7 cellular contexts compared by ENCODE assay signal in the genomic region with DNA sequence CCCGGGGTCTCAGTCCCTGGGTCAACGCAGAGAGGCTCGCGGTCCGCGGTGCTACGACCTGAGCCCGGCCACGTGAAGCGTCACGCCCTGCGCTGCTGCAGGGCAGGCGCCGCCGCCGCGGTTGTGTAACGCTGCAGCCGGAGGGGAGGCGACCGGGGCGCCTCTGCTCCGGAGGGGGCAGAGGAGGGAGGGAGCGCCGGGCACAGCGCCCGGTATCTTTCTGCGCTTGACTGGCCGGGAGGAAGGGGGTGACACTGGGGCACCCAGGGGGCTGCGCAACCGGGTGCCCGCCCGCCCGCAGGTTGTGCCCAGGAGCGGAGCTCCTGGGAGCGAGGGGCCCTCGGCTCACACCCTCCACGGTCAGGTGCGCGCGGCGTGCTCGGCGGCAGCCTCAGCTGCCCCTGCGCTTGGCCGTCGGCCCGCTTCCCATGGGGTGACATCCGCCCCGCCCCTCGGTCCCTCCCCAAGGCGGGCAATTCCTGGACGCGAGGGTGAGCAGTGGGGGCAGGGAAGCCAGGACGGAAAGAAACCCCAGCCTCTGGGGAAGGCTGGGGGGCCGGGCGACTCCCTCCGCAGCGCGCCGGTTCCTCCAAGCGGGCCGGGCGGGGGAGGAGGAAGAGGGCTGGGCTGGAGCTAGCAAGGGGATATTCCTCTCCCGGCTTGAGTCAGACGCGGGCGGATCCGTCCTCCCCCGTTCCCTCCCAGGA. TPM values are rescaled to one million over a fixed set of nuclear protein-coding genes. Genes with fewer than 3 reads are reported as not detected.
DNase-seq lines count a peak whose midpoint lies in the region; ATAC-seq, FAIRE-seq and TF ChIP-seq lines count a peak whose summit lies in the region.

No MANE protein-coding gene starts in this region.

- intact Hi-C loops in K562 (cut with micrococcal nuclease): loop anchor here (1.0 to 5.0 kb wide), 4 partner anchors 130 to 321 kb away; partner anchors contain the start of gene EDEM1
- intact Hi-C loops in sciatic nerve (cut with DNase I): no loop called here

- peaks cover 39% of the 10 kb centered on the region for H3K36me3 Mint-ChIP-seq in T-helper 2 cell treated with Interferon-gamma antibody and Interleukin-4, amounts not matched to agents 5 μg/mL and 100 μg/mL, for 36 hours (ENCODE audit: low read depth)

- TF ChIP-seq CTCF in K562 (IDR thresholded peaks at IDR 0.05 in 2 of 3, conservative IDR thresholded peaks at IDR 0.05 in 1 of 3; ENCODE audit: insufficient read depth in 2 of 3, low read depth in 1 of 3, low read length in 3 of 3): peak; percentile 1 to 11 (median 4); a peak in 1 of 6 replicates

- no peaks in the 10 kb centered on the region for H3K27me3 ChIP-seq in K562 (ENCODE audit: control insufficient read depth in 2 of 2, insufficient read depth in 2 of 2, low read length in 2 of 2)
- H3K27me3 ChIP-seq in iPS DF 6.9 (ENCODE audit: control insufficient read depth, insufficient read depth, low read length): peaks cover 1% of the 10 kb centered on the region; the same call in 1 of the 2 replicates

- H3K27me3 Mint-ChIP-seq in T-helper 2 cell treated with Interferon-gamma antibody and Interleukin-4, amounts not matched to agents 5 μg/mL and 100 μg/mL, for 36 hours (ENCODE audit: low read depth): no peaks in the 10 kb centered on the region

- TF ChIP-seq RAD21 in K562 (CRISPR knock-in tag; conservative IDR thresholded peaks at IDR 0.05 in 1 of 2, IDR thresholded peaks at IDR 0.05 in 1 of 2): peak; percentile 30 to 43; a peak in 3 of 4 replicates

- peak overlapping the region; percentile 91 to 95 for H3K9ac ChIP-seq in K562 (ENCODE audit: insufficient read depth in 1 of 2, low read depth in 2 of 2, low read length in 2 of 2)

- H3K9me3 ChIP-seq in K562 (replicated peaks; ENCODE audit: control insufficient read depth, insufficient read depth, low read depth, low read length) (no peaks in the 10 kb centered on the region), iPS DF 6.9 (ENCODE audit: control insufficient read depth, insufficient read depth, low read length) (no peaks in the 10 kb centered on the region)

- FAIRE-seq in GM12892 (lab: Jason Lieb, UNC): peak; percentile 93
- FAIRE-seq in K562 (lab: Jason Lieb, UNC): peak; percentile 72

- H3K9me1 ChIP-seq in K562 (ENCODE audit: control insufficient read depth, insufficient read depth, low read length): no peaks in the 10 kb centered on the region

- in situ Hi-C loops in K562 (cut with MboI): loop anchor here (5.0 kb wide), 3 partner anchors 79 to 256 kb away; no protein-coding TSS in a partner anchor

- peak overlapping the region; percentile 97 for H3K27ac ChIP-seq in K562 (ENCODE audit: extremely low read depth, low read depth, low read length)
- H3K27ac ChIP-seq in iPS DF 6.9 (ENCODE audit: low read length): no peak overlapping the region

- POLR2A ChIA-PET in K562 (lab: Yijun Ruan, JAX): interaction anchor here (0.5 to 5.3 kb wide), 26 partner anchors 8 to 1868 kb away, joined by 3 to 36 read pairs (median 4); partner anchors contain the start of gene IL5RA

- peak overlapping the region; percentile 97 for H3K27ac Mint-ChIP-seq in T-helper 2 cell treated with Interferon-gamma antibody and Interleukin-4, amounts not matched to agents 5 μg/mL and 100 μg/mL, for 36 hours

- DNase-seq in GM12892 (ENCODE audit: insufficient read length) (peak; percentile 71), NCI-H1092 (lab: John Stamatoyannopoulos, UW) (peak; percentile 69), K562 (ENCODE audit: extremely low read depth in 1 of 4, low spot score in 3 of 4) (peak; percentile 90 to 99 (median 94)), iPS DF 6.9 (ENCODE audit: low read depth, low spot score) (no peak), sciatic nerve (ENCODE audit: low spot score) (peak; percentile 97)
- DNase-seq in T-helper 2 cell treated with Interferon-gamma antibody and Interleukin-4, amounts not matched to agents 5 μg/mL and 100 μg/mL, for 36 hours (ENCODE audit: low spot score): peak; percentile 97

- H3K36me3 ChIP-seq in K562 (ENCODE audit: control insufficient read depth, insufficient read depth, low read length) (peaks cover 29% of the 10 kb centered on the region), iPS DF 6.9 (ENCODE audit: control insufficient read depth, insufficient read depth, low read length) (peaks cover 3% of the 10 kb centered on the region; the same call in 1 of the 2 replicates)

- H3K9me3 Mint-ChIP-seq in T-helper 2 cell treated with Interferon-gamma antibody and Interleukin-4, amounts not matched to agents 5 μg/mL and 100 μg/mL, for 36 hours: peaks cover 3% of the 10 kb centered on the region

- under 1% methylated on average over 61 of the region's 70 CpGs for WGBS in K562 (ENCODE audit: insufficient coverage, low coverage, missing lambda C conversion rate)
- no CpG with 5 or more reads among the region's 70 CpGs for WGBS in iPS DF 6.9 (ENCODE audit: insufficient coverage, insufficient read length)

- TF ChIP-seq POLR2A in GM12892 (IDR thresholded peaks at IDR 0.05; ENCODE audit: low read depth, low read length) (peak; percentile 87), K562 (conservative IDR thresholded peaks at IDR 0.05) (peak; percentile 89)

- no TSS peak for BruUV-seq in K562 (replicated peaks; lab: Mats Ljungman, UMichigan)

- peaks cover 3% of the 10 kb centered on the region; the same call in 1 of the 2 replicates for H4K20me1 ChIP-seq in K562 (replicated peaks; ENCODE audit: control insufficient read depth, insufficient read depth, low read length)

- H3K4me1 ChIP-seq in K562 (replicated peaks in 1 of 2; ENCODE audit: control insufficient read depth in 2 of 2, insufficient read depth in 2 of 2, low read length in 2 of 2): peaks cover 40 to 41% of the 10 kb centered on the region in 2 experiments
- H3K4me1 ChIP-seq in iPS DF 6.9 (ENCODE audit: control insufficient read depth, insufficient read depth, low read length): no peaks in the 10 kb centered on the region

- H3K4me3 Mint-ChIP-seq in T-helper 2 cell treated with Interferon-gamma antibody and Interleukin-4, amounts not matched to agents 5 μg/mL and 100 μg/mL, for 36 hours: peak overlapping the region; percentile 97

- H3K4me3 ChIP-seq in K562 (peak overlapping the region; percentile 52), iPS DF 6.9 (ENCODE audit: low read length) (peak overlapping the region; percentile 54)

- H3K79me2 ChIP-seq in K562 (ENCODE audit: control insufficient read depth, insufficient read depth, low read length): peaks cover 42% of the 10 kb centered on the region

- peak; percentile 42 for ATAC-seq in HG02610 (IDR thresholded peaks at IDR 0.05; ENCODE audit: unreplicated experiment)
- ATAC-seq in K562: peak; percentile 73
- peak; percentile 79 for ATAC-seq in sciatic nerve

- H2AFZ ChIP-seq in K562 (ENCODE audit: low read depth, low read length): peak overlapping the region; percentile 95

- CTCF ChIA-PET in K562 (lab: Yijun Ruan, JAX; ENCODE audit: low intra/inter-chr PET ratio): interaction anchor here (0.7 to 7.2 kb wide), 5 partner anchors 25 to 267 kb away, joined by 3 to 61 read pairs (median 11); no protein-coding TSS in a partner anchor

- peaks cover 39% of the 10 kb centered on the region for H3K4me1 Mint-ChIP-seq in T-helper 2 cell treated with Interferon-gamma antibody and Interleukin-4, amounts not matched to agents 5 μg/mL and 100 μg/mL, for 36 hours (ENCODE audit: low read depth)

- H3K4me2 ChIP-seq in K562 (ENCODE audit: insufficient read depth, low read length): peak overlapping the region; percentile 92

- TF ChIP-seq EP300 in K562 (IDR thresholded peaks at IDR 0.05; ENCODE audit: low read length): peak; percentile 90

TF ChIP-seq in K562, 482 proteins besides CTCF, POLR2A, EP300 and RAD21 (continues in another document):
- TF ChIP-seq NCOA6 (IDR thresholded peaks at IDR 0.05): no peak
- TF ChIP-seq RBM34 (IDR thresholded peaks at IDR 0.05; ENCODE audit: borderline replicate concordance, insufficient read depth, low read length): peak; percentile 90; the same call in 1 of the 2 replicates
- TF ChIP-seq U2AF1 (optimal IDR thresholded peaks at IDR 0.05; ENCODE audit: low read depth, low read length): peak; percentile 94
- TF ChIP-seq MTA3 (IDR thresholded peaks at IDR 0.05; ENCODE audit: borderline replicate concordance): peak; percentile 96
- peak; percentile 55; the same call in 1 of the 2 replicates for TF ChIP-seq SMARCA4 (IDR thresholded peaks at IDR 0.05)
- TF ChIP-seq ZC3H8 (IDR thresholded peaks at IDR 0.05): no peak
- 0 out of 2 replicates have a peak, but pooled peaks have one; percentile 61 for TF ChIP-seq NR4A1 (CRISPR knock-in tag; IDR thresholded peaks at IDR 0.05)
- peak; percentile 89 for TF ChIP-seq NR4A1 (tag; IDR thresholded peaks at IDR 0.05)

RNA-seq across cellular contexts. Expression of gene BHLHE40, which starts 0.8 kb away (rescaled TPM):
- 117 TPM for polyA plus RNA-seq in GM12892 (2012; ENCODE audit: missing spikeins)
- total RNA-seq in K562 (2011; cell fraction: chromatin; rRNA removed; ENCODE audit: low replicate concordance): 81.5 and 114 TPM in 2 replicates
- 100 and 103 TPM in 2 replicates for total RNA-seq in K562 (2011; cell fraction: nucleolus; rRNA removed)
- total RNA-seq in K562 (2011; cell fraction: nucleoplasm; rRNA removed): 92.4 and 99.8 TPM in 2 replicates
- total RNA-seq in K562 (2014; rRNA removed) (38.7 and 44.5 TPM in 2 replicates), K562 (2014; rRNA removed; fragmentation: Illumina TruSeq; extraction: Trizol) (19.4 and 20.6 TPM in 2 replicates), K562 (2015; rRNA removed; fragmentation: Illumina TruSeq; extraction: Trizol) (27.7 and 27.8 TPM in 2 replicates), K562 (2021) (47.5 and 51.8 TPM in 2 replicates), sciatic nerve (288 TPM)
- polyA plus RNA-seq in K562 (2011; rRNA removed) (83.9 and 105 TPM in 2 replicates), K562 (2014; fragmentation: Illumina TruSeq; extraction: Trizol) (49.6 and 57.8 TPM in 2 replicates), K562 (2014; fragmentation: Nextera tagmentation; extraction: Ambion mirVana) (10 to 100 TPM; 12.0 to 24.3 TPM), K562 (2014; rRNA removed) (30.9 and 31.4 TPM in 2 replicates)
- 72.3 and 73.7 TPM in 2 replicates for polyA plus RNA-seq in K562 (2011; cell fraction: cytosol; rRNA removed)
- 144 and 202 TPM in 2 replicates for polyA plus RNA-seq in K562 (2011; cell fraction: nucleus; rRNA removed)
- polyA plus RNA-seq in K562 (2012): 98.8 and 122 TPM in 2 replicates
- 76.2 and 78.0 TPM in 2 replicates for polyA minus RNA-seq in K562 (2011; rRNA and poly(A)+ RNA removed)
- 70.7 and 90.6 TPM in 2 replicates for polyA minus RNA-seq in K562 (2011; cell fraction: cytosol; rRNA and poly(A)+ RNA removed)
- polyA minus RNA-seq in K562 (2011; cell fraction: nucleus; rRNA and poly(A)+ RNA removed): 122 and 139 TPM in 2 replicates
